9 cellular contexts compared by ENCODE assay signal in the genomic region with DNA sequence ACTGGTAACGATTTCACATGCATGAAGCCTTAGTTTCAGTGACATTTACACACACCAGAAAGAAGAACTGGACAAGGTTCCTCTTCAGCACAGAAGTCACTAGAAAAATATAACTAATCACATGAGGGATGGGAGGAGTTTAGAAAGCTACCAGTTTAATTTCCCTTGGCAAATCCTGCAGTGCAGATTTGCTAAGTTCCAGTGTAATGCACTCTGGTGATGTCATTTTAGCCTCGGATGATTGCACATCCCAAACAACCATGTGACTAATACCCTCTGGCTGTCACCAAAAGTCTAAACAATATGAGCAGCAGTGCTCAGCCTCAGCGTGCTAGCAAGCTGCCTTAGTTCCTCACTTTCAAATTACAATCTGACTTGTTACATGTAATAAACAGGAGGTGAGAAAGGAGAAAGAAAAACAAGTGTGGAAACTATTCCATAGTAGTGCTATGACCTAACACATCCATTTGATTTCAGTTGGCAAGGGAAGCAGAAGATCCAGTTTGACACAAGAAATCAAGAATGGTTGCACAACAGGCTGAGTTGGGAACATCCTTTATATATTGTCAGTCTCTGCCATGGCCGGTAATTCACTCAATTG. TPM values are rescaled to one million over a fixed set of nuclear protein-coding genes. Genes with fewer than 3 reads are reported as not detected.
DNase-seq lines count a peak whose midpoint lies in the region; ATAC-seq, FAIRE-seq and TF ChIP-seq lines count a peak whose summit lies in the region.
"Had no signal": no experiment of that assay in that cellular context is flagged by ENCODE, and none has a peak within 500 bp of the region (broad histone marks: within the 10 kb centered on the region; RNA-seq: fewer than 3 reads in every experiment).

No MANE protein-coding gene starts in this region.

- no peak overlapping the region for H3K27ac Mint-ChIP-seq in activated T-cell treated with anti-CD3 and anti-CD28 coated beads, Interleukin-2, amount 50 U/mL, for 72 hours
- no peak overlapping the region for H3K27ac Mint-ChIP-seq in activated T-cell treated with anti-CD3 and anti-CD28 coated beads, Interleukin-2, amount 50 U/mL, for 24 hours
- H3K27ac Mint-ChIP-seq: activated naive CD8-positive, alpha-beta T cell had no signal

- H3K9me3 ChIP-seq in GM12878 (replicated peaks; ENCODE audit: control insufficient read depth, insufficient read depth, low read length) (no peaks in the 10 kb centered on the region), kidney (ENCODE audit: control insufficient read depth in 1 of 2, low read length in 2 of 2) (no peaks in the 10 kb centered on the region)

- no peak overlapping the region for H3K4me3 ChIP-seq in GM12878
- H3K4me3 ChIP-seq in kidney (ENCODE audit: low read length in 2 of 2) = peak overlapping the region in 1 of 2 donors; percentile 3

- peak; percentile 46 to 48 for ATAC-seq in activated T-cell treated with anti-CD3 and anti-CD28 coated beads, Interleukin-2, amount 50 U/mL, for 72 hours (replicated peaks in 1 of 2)
- ATAC-seq in GM12878 (peak; percentile 78), GM21528 (IDR thresholded peaks at IDR 0.05; ENCODE audit: low FRiP score, unreplicated experiment) (no peak), GM18519 (IDR thresholded peaks at IDR 0.05; ENCODE audit: low FRiP score, unreplicated experiment) (no peak)

- BruUV-seq in GM12878 (replicated peaks; lab: Mats Ljungman, UMichigan) = no TSS peak

- no peak for TF ChIP-seq EP300 in GM12878 (IDR thresholded peaks at IDR 0.05; ENCODE audit: borderline replicate concordance in 1 of 2, control insufficient read depth in 1 of 2, low read depth in 2 of 2, low read length in 2 of 2)

- intact Hi-C loops in GM12878 (cut with micrococcal nuclease; ENCODE audit: unreplicated experiment) = no loop called here
- intact Hi-C loops in kidney (cut with DNase I) = no loop called here

- peaks cover 2% of the 10 kb centered on the region; the same call in 1 of the 2 replicates for H3K4me1 ChIP-seq in GM12878 (ENCODE audit: control insufficient read depth, insufficient read depth, low read length)
- peaks cover 4 to 7% of the 10 kb centered on the region in 2 donors for H3K4me1 ChIP-seq in kidney (ENCODE audit: control insufficient read depth in 1 of 2, insufficient read depth in 1 of 2, low read depth in 1 of 2, low read length in 2 of 2)

- no peaks in the 10 kb centered on the region for H3K27me3 Mint-ChIP-seq in activated T-cell treated with anti-CD3 and anti-CD28 coated beads, Interleukin-2, amount 50 U/mL, for 72 hours (ENCODE audit: low read depth)
- H3K27me3 Mint-ChIP-seq in activated T-cell treated with anti-CD3 and anti-CD28 coated beads, Interleukin-2, amount 50 U/mL, for 24 hours = no peaks in the 10 kb centered on the region
- H3K27me3 Mint-ChIP-seq: activated naive CD8-positive, alpha-beta T cell had no signal

- POLR2A ChIA-PET in GM12878 (lab: Charles Lee) = no interaction called here

- TF ChIP-seq CTCF in GM12878 (IDR thresholded peaks at IDR 0.05 in 2 of 3, conservative IDR thresholded peaks at IDR 0.05 in 1 of 3; ENCODE audit: control insufficient read depth in 2 of 3, extremely low read depth in 1 of 3, insufficient read depth in 1 of 3, low read depth in 3 of 3, low read length in 3 of 3) = no peak
- TF ChIP-seq CTCF in kidney (IDR thresholded peaks at IDR 0.05; ENCODE audit: borderline replicate concordance, extremely low read depth, insufficient read depth) = no peak

- no peak overlapping the region for H3K4me3 Mint-ChIP-seq in activated T-cell treated with anti-CD3 and anti-CD28 coated beads, Interleukin-2, amount 50 U/mL, for 72 hours
- no peak overlapping the region for H3K4me3 Mint-ChIP-seq in activated T-cell treated with anti-CD3 and anti-CD28 coated beads, Interleukin-2, amount 50 U/mL, for 24 hours
- H3K4me3 Mint-ChIP-seq: activated naive CD8-positive, alpha-beta T cell had no signal

- 0 out of 2 replicates have a peak overlapping the region, but pooled peaks have one; percentile 11 for H3K4me2 ChIP-seq in GM12878 (ENCODE audit: control insufficient read depth, insufficient read depth)

- peaks cover 39% of the 10 kb centered on the region for H3K4me1 Mint-ChIP-seq in activated T-cell treated with anti-CD3 and anti-CD28 coated beads, Interleukin-2, amount 50 U/mL, for 72 hours (ENCODE audit: low read depth)
- peaks cover 19% of the 10 kb centered on the region for H3K4me1 Mint-ChIP-seq in activated T-cell treated with anti-CD3 and anti-CD28 coated beads, Interleukin-2, amount 50 U/mL, for 24 hours (ENCODE audit: low read depth)

- no peak for TF ChIP-seq RAD21 in GM12878 (IDR thresholded peaks at IDR 0.05; ENCODE audit: insufficient read depth, low read depth, low read length)

- no peak for TF ChIP-seq POLR2A in GM12878 (IDR thresholded peaks at IDR 0.05; ENCODE audit: low read depth, low read length)

- SMC1A ChIA-PET in GM12878 (lab: Charles Lee; ENCODE audit: uncharacterized antibody, unreplicated experiment) = interaction anchor here (1.3 kb wide), 1 partner anchor 122 kb away, joined by 6 read pairs; no protein-coding TSS in a partner anchor

- in situ Hi-C loops in GM12878 (cut with MboI) = no loop called here

- H3K79me2 ChIP-seq in GM12878 (ENCODE audit: control insufficient read depth, insufficient read depth, low read length) = no peaks in the 10 kb centered on the region

- H3K36me3 ChIP-seq in GM12878 (ENCODE audit: control insufficient read depth in 2 of 2, insufficient read depth in 2 of 2, low read length in 1 of 2) (no peaks in the 10 kb centered on the region), kidney (ENCODE audit: control insufficient read depth in 1 of 2, insufficient read depth in 2 of 2, low read length in 2 of 2) (no peaks in the 10 kb centered on the region)

- no peak overlapping the region for H3K9ac ChIP-seq in GM12878 (ENCODE audit: control insufficient read depth, insufficient read depth, low read length)
- H3K9ac ChIP-seq in kidney (ENCODE audit: low read length in 2 of 2) = no peak overlapping the region

- CTCF ChIA-PET in GM12878 (lab: Yijun Ruan, JAX) = no interaction called here

- RAD21 ChIA-PET in GM12878 (lab: Charles Lee; ENCODE audit: unreplicated experiment) = interaction anchor here (1.1 kb wide), 1 partner anchor 122 kb away, joined by 3 read pairs; no protein-coding TSS in a partner anchor

- H2AFZ ChIP-seq in GM12878 (ENCODE audit: control insufficient read depth, low read depth, low read length) = peak overlapping the region; percentile 41; the same call in 1 of the 2 replicates

- no peaks in the 10 kb centered on the region for H3K27me3 ChIP-seq in GM12878 (replicated peaks in 1 of 2; ENCODE audit: control insufficient read depth in 2 of 2, insufficient read depth in 2 of 2, low read length in 1 of 2)

- FAIRE-seq in GM12878 (lab: Jason Lieb, UNC) = peak; percentile 61
- FAIRE-seq in kidney (lab: Jason Lieb, UNC) = peak; percentile 88

- no peaks in the 10 kb centered on the region for H3K36me3 Mint-ChIP-seq in activated T-cell treated with anti-CD3 and anti-CD28 coated beads, Interleukin-2, amount 50 U/mL, for 72 hours (ENCODE audit: insufficient read depth in 2 of 2)
- H3K36me3 Mint-ChIP-seq in activated T-cell treated with anti-CD3 and anti-CD28 coated beads, Interleukin-2, amount 50 U/mL, for 24 hours (ENCODE audit: low read depth) = no peaks in the 10 kb centered on the region

- H3K9me3 Mint-ChIP-seq in activated T-cell treated with anti-CD3 and anti-CD28 coated beads, Interleukin-2, amount 50 U/mL, for 72 hours = no peaks in the 10 kb centered on the region
- H3K9me3 Mint-ChIP-seq in activated T-cell treated with anti-CD3 and anti-CD28 coated beads, Interleukin-2, amount 50 U/mL, for 24 hours = no peaks in the 10 kb centered on the region

- no peaks in the 10 kb centered on the region for H4K20me1 ChIP-seq in GM12878 (ENCODE audit: control insufficient read depth, insufficient read depth)

- 34% methylated on average over 4 of the region's 4 CpGs for WGBS in GM12878 (ENCODE audit: insufficient coverage, insufficient replicate concordance, low lambda C conversion rate, missing lambda C conversion rate)

- H3K27ac ChIP-seq in GM12878 (ENCODE audit: control insufficient read depth, insufficient read depth) = no peak overlapping the region
- peak overlapping the region; percentile 53 to 88 for H3K27ac ChIP-seq in kidney (ENCODE audit: low read depth in 2 of 2, low read length in 2 of 2)

- peak in 1 of 2 donors; percentile 7 for DNase-seq in activated T-cell treated with anti-CD3 and anti-CD28 coated beads, Interleukin-2, amount 50 U/mL, for 72 hours
- no peak for DNase-seq in activated T-cell treated with anti-CD3 and anti-CD28 coated beads, Interleukin-2, amount 50 U/mL, for 24 hours
- DNase-seq in NCI-H2196 treated with DMSO at 0.1 percent for 48 hours (lab: John Stamatoyannopoulos, UW; ENCODE audit: unreplicated experiment) (peak; percentile 65), GM12878 (ENCODE audit: low read depth, low spot score) (peak; percentile 9), kidney (peak; percentile 75), smooth muscle cell of the brain vasculature (ENCODE audit: low read depth, low spot score) (peak; percentile 55)

TF ChIP-seq in GM12878, 131 proteins besides CTCF, POLR2A, EP300 and RAD21 (continues in another document):
- TF ChIP-seq SREBF1 (IDR thresholded peaks at IDR 0.05; ENCODE audit: low read length) = no peak

RNA-seq across cellular contexts. Expression of gene PPP1CB, which starts 35.3 kb away (rescaled TPM):
- total RNA-seq in activated T-cell treated with anti-CD3 and anti-CD28 coated beads, Interleukin-2, amount 50 U/mL, for 72 hours = 100 to 1,000 TPM; 250 to 256 TPM
- 82.3 and 108 TPM in 2 replicates for total RNA-seq in GM12878 (2013; cell fraction: nucleolus; rRNA removed)
- total RNA-seq in GM12878 (2014; rRNA removed) (64.4 and 81.0 TPM in 2 replicates), GM12878 (2014; rRNA removed; fragmentation: Illumina TruSeq; extraction: Trizol) (84.6 and 85.4 TPM in 2 replicates), GM12878 (2021) (144 and 153 TPM in 2 replicates), kidney (358 TPM)
- 20.4 TPM for polyA plus RNA-seq in GM12878 (2011; ENCODE audit: low read depth)
- polyA plus RNA-seq in GM12878 (2011; rRNA removed) (84.4 and 140 TPM in 2 replicates), GM12878 (2014; fragmentation: Illumina TruSeq; extraction: Trizol) (64.4 and 88.1 TPM in 2 replicates), GM12878 (2014; fragmentation: Nextera tagmentation; extraction: Ambion mirVana) (100 to 1,000 TPM in 1 of 2 experiments, 10 to 100 TPM in 1; 84.4 to 176 TPM), GM12878 (2014; rRNA removed) (30.3 and 37.5 TPM in 2 replicates), GM12878 (2016; fragmentation: Nextera tagmentation; extraction: Ambion mirVana) (100 to 1,000 TPM; 127 to 131 TPM), kidney (ENCODE audit: insufficient read depth, low read depth, low replicate concordance) (63.3 TPM)
- polyA plus RNA-seq in GM12878 (2011; cell fraction: cytosol; rRNA removed) = 24.2 and 31.0 TPM in 2 replicates
- 19.5 and 25.1 TPM in 2 replicates for polyA plus RNA-seq in GM12878 (2011; cell fraction: nucleus; rRNA removed)
- polyA plus RNA-seq in GM12878 (2012) = 48.8 and 59.5 TPM in 2 replicates
- polyA minus RNA-seq in GM12878 (2011; rRNA and poly(A)+ RNA removed) = 69.0 and 105 TPM in 2 replicates
- polyA minus RNA-seq in GM12878 (2011; cell fraction: cytosol; rRNA and poly(A)+ RNA removed) = 47.4 and 57.4 TPM in 2 replicates
- polyA minus RNA-seq in GM12878 (2011; cell fraction: nucleus; rRNA and poly(A)+ RNA removed) = 19.6 and 30.9 TPM in 2 replicates

Comparison
In these comparisons a context has a peak if more than half of its experiments do, and no peak if none do; other contexts are left out.
1. ATAC-seq: peak in activated T-cell treated with anti-CD3 and anti-CD28 coated beads, Interleukin-2, amount 50 U/mL, for 72 hours (2 of 2) and GM12878 (single experiment); none in GM21528 (single experiment) and GM18519 (single experiment).